1 cellular context compared by ENCODE assay signal in the genomic region with DNA sequence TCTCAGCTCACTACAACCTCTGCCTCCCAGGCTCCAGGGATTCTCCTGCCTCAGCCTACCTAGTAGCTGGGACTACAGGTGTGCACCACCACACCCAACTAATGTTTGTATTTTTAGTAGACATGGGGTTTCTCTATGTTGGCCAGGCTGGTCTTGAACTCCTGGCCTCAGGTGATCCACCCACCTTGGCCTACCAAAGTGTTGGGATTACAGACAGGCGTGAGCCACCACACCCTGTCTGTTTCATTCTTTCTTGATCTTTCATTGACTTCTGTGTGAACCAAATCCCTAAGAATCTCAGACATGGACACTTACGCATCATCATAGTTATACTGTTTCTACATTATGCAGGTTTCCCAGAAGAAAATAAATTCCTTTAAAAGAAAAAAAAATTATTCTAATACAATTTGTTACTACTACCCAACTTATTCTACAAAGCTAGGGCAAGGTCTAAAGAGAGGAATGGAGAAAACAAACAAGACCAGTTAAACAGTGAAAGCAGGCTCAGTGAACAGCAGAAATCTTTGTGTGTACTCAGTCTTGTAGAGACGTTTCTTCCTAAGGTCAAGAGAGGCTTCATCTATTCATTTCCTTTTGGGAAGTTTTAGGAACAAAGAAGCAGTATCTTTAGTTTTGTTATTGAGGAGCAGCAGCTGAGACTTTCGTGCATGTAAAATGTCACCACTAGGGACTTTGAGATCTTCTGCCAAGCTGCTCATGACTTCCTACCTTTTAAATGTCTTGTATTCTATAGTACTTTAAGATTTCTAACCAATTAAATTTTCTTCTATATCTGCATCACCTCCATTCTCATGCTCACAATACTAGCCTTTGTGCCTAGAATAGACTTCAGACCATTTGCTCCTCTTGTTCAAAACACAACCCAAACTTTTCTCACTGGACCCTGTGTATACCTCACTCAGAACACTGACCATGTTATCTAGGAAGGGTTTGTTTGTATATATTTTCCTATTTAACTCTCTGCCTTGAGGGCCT.
TF ChIP-seq lines count a peak whose summit lies in the region.

No MANE protein-coding gene starts in this region.

TF ChIP-seq in HCT116, 20 proteins besides CTCF, POLR2A, EP300 and RAD21:
- TF ChIP-seq SP1 (IDR thresholded peaks at IDR 0.05; ENCODE audit: low read depth): no peak
- no peak for TF ChIP-seq SIN3A (IDR thresholded peaks at IDR 0.05; ENCODE audit: low read depth)
- TF ChIP-seq SRF (IDR thresholded peaks at IDR 0.05; ENCODE audit: low read depth): no peak
- TF ChIP-seq, protein P1, sequence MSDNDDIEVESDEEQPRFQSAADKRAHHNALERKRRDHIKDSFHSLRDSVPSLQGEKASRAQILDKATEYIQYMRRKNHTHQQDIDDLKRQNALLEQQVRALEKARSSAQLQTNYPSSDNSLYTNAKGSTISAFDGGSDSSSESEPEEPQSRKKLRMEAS (IDR thresholded peaks at IDR 0.05): no peak
- TF ChIP-seq POLR2AphosphoS5 (IDR thresholded peaks at IDR 0.05; ENCODE audit: low read depth, low read length): no peak
- no peak for TF ChIP-seq ELF1 (IDR thresholded peaks at IDR 0.05; ENCODE audit: borderline replicate concordance, low read depth)
TF ChIP-seq in HCT116: peak in this region for 0.
